In the genomic region with DNA sequence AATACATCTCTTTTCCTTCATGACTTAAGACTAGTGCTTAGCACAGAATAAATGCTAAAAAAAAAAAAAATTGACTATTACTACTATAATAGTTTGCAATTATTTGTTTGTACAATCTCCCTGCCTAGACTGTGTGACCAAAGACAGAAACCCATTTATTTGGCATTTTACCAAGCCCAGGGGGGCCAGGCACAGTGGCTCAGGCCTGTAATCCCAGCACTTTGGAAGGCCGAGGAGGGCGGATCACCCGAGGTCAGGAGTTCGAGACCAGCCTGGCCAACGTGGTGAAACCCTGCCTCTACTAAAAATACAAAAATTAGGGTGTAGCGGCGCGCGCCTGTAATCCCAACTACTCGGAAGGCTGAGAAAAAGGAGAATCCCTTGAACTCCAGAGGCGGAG, we compare ENCODE assay signal across 8 cellular contexts. TPM values are rescaled to one million over a fixed set of nuclear protein-coding genes. Genes with fewer than 3 reads are reported as not detected.
DNase-seq lines count a peak whose midpoint lies in the region; ATAC-seq and TF ChIP-seq lines count a peak whose summit lies in the region.

No MANE protein-coding gene starts in this region.

- H3K9ac ChIP-seq in BLaER1 treated with 17β-estradiol and CSF1 and Interleukin-3, amounts not matched to agents 10 nM and 100 nM: peak overlapping the region; percentile 83 to 99 (median 91)

- H3K4me3 ChIP-seq in BLaER1 treated with 17β-estradiol and CSF1 and Interleukin-3, amounts not matched to agents 10 nM and 100 nM: peak overlapping the region; percentile 84 to 99 (median 89)
- peak overlapping the region; percentile 91 for H3K4me3 ChIP-seq in coronary artery

- peaks cover 12 to 34% (median 28%) of the 10 kb centered on the region in 11 experiments; a peak in 21 of 22 replicates for H3K36me3 ChIP-seq in BLaER1 treated with 17β-estradiol and CSF1 and Interleukin-3, amounts not matched to agents 10 nM and 100 nM
- H3K36me3 ChIP-seq in KOPT-K1 (ENCODE audit: insufficient read depth, low read length): peaks cover 40% of the 10 kb centered on the region

- peaks cover 0 to 46% (median 6%) of the 10 kb centered on the region in 11 experiments; a peak in 8 of 22 replicates for H4K20me1 ChIP-seq in BLaER1 treated with 17β-estradiol and CSF1 and Interleukin-3, amounts not matched to agents 10 nM and 100 nM

- H3K4me3 Mint-ChIP-seq in nephron progenitor cell: peak overlapping the region; percentile 98

- no peak overlapping the region for H3K27ac Mint-ChIP-seq in nephron progenitor cell

- peaks cover 23 to 43% (median 36%) of the 10 kb centered on the region in 10 experiments for H3K4me1 ChIP-seq in BLaER1 treated with 17β-estradiol and CSF1 and Interleukin-3, amounts not matched to agents 10 nM and 100 nM

- H3K4me1 Mint-ChIP-seq in nephron progenitor cell: peaks cover 46% of the 10 kb centered on the region

- H3K27ac ChIP-seq in BLaER1 treated with 17β-estradiol and CSF1 and Interleukin-3, amounts not matched to agents 10 nM and 100 nM: peak overlapping the region; percentile 64 to 97 (median 90); a peak in 21 of 22 replicates
- H3K27ac ChIP-seq in KOPT-K1 (ENCODE audit: low read depth, low read length, poor library complexity, severe bottlenecking): peak overlapping the region; percentile 91
- no peak overlapping the region for H3K27ac ChIP-seq in coronary artery

- no peaks in the 10 kb centered on the region for H3K27me3 ChIP-seq in BLaER1 treated with 17β-estradiol and CSF1 and Interleukin-3, amounts not matched to agents 10 nM and 100 nM

- H3K9me3 Mint-ChIP-seq in nephron progenitor cell: no peaks in the 10 kb centered on the region

- peaks cover 17% of the 10 kb centered on the region for H3K36me3 Mint-ChIP-seq in nephron progenitor cell (ENCODE audit: low read depth)

- peaks cover 5% of the 10 kb centered on the region for H3K27me3 Mint-ChIP-seq in nephron progenitor cell (ENCODE audit: low read depth, poor library complexity)

- DNase-seq in coronary artery (ENCODE audit: low spot score): no peak
- no peak for DNase-seq in nephron progenitor cell
- no peak for DNase-seq in NAMALWA (ENCODE audit: low spot score)
- DNase-seq in mesenteric fat pad (ENCODE audit: low spot score): no peak

- TF ChIP-seq CTCF in coronary artery (IDR thresholded peaks at IDR 0.05) (no peak), nephron progenitor cell (IDR thresholded peaks at IDR 0.05) (no peak)

- no peaks in the 10 kb centered on the region for H3K9me3 ChIP-seq in BLaER1 treated with 17β-estradiol and CSF1 and Interleukin-3, amounts not matched to agents 10 nM and 100 nM (replicated peaks in 1 of 11)
- no peaks in the 10 kb centered on the region for H3K9me3 ChIP-seq in KOPT-K1 (ENCODE audit: insufficient read depth, low read length, poor library complexity, severe bottlenecking)

- H3K4me2 ChIP-seq in BLaER1 treated with 17β-estradiol and CSF1 and Interleukin-3, amounts not matched to agents 10 nM and 100 nM: peak overlapping the region; percentile 84 to 96 (median 90)

- ATAC-seq in GM18909 (IDR thresholded peaks at IDR 0.05; ENCODE audit: poor library complexity, unreplicated experiment) (no peak), GM18502 (IDR thresholded peaks at IDR 0.05; ENCODE audit: poor library complexity, unreplicated experiment) (no peak)

RNA-seq across cellular contexts. Expression of a gene that starts 1.4 kb away (rescaled TPM):
- 7.5 TPM for total RNA-seq in mesenteric fat pad

RNA-seq across cellular contexts. Expression of a gene that starts 1.5 kb away (rescaled TPM):
- total RNA-seq in mesenteric fat pad: 34.2 TPM

RNA-seq across cellular contexts. Expression of a gene that starts 17.8 kb away (rescaled TPM):
- total RNA-seq in mesenteric fat pad: 7.1 TPM

Comparison
In these comparisons a context has a peak if more than half of its experiments do, and no peak if none do; other contexts are left out.
1. H3K27ac ChIP-seq: peak in BLaER1 treated with 17β-estradiol and CSF1 and Interleukin-3, amounts not matched to agents 10 nM and 100 nM (11 of 11) and KOPT-K1 (single experiment); none in coronary artery (0 of 2).